15 cellular contexts compared by ENCODE assay signal in the genomic region with DNA sequence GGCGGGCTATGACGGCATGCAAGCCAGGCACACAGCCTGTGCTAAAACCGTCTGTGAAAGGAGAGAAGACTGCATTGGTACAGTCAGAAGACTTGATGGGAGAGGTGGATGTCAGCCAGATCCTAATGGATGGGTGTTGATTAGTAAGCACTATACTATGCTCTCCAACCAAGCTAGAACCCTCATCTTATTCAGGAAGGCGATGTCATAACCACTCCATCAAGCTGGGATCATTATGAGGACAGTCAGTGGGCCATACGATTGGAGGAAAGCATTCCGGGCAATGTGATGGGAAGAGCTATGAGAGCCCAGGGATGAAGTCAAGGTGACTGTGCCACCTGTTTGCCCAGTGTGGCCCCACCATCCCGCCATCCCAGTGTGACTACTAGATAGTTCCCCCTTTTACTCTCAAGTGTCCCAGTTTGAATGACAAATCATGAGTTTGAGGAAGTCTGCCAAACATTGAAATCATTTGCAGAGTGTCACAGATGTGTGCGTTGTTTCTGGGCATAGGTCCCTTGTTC.
A peak's percentile ranks its signal among the peaks of the same experiment; 100 is the strongest.
DNase-seq lines count a peak whose midpoint lies in the region; ATAC-seq and TF ChIP-seq lines count a peak whose summit lies in the region.
"Had no signal": no experiment of that assay in that cellular context is flagged by ENCODE, and none has a peak within 500 bp of the region (broad histone marks: within the 10 kb centered on the region; RNA-seq: fewer than 3 reads in every experiment).

No MANE protein-coding gene starts in this region.

- DNase-seq in A172 (ENCODE audit: low spot score), result peak; percentile 81
- DNase-seq in GM04503 (ENCODE audit: low read depth), result peak; percentile 21
- peak; percentile 85 for DNase-seq in RPMI7951 (ENCODE audit: low read depth)
- DNase-seq in foreskin fibroblast, result peak; percentile 73 to 80
- DNase-seq in esophagus squamous epithelium (lab: John Stamatoyannopoulos, UW), result no peak
- no peak for DNase-seq in NCI-H1092 treated with DMSO at 0.1 percent for 48 hours (lab: John Stamatoyannopoulos, UW)
- no peak for DNase-seq in neuronal stem cell (ENCODE audit: low spot score)
- DNase-seq: anterior cingulate cortex; effector CD8-positive, alpha-beta T cell; GDM1; left ventricle myocardium inferior; occipital lobe had no signal

- H2BK120ac ChIP-seq in neuronal stem cell (ENCODE audit: low read depth, low read length), result no peak overlapping the region

- H2BK12ac ChIP-seq in neuronal stem cell (ENCODE audit: low read length), result no peak overlapping the region

- intact Hi-C loops in esophagus squamous epithelium (cut with DNase I), result no loop called here

- no peak overlapping the region for H3K4ac ChIP-seq in neuronal stem cell (ENCODE audit: low read length)

- no peak overlapping the region for H2AFZ ChIP-seq in neuronal stem cell (ENCODE audit: low read length)

- H2AK5ac ChIP-seq in neuronal stem cell (ENCODE audit: low read depth, low read length), result no peak overlapping the region

- H3K79me1 ChIP-seq in neuronal stem cell (ENCODE audit: low read depth, low read length), result no peaks in the 10 kb centered on the region

- no peak overlapping the region for H2BK15ac ChIP-seq in neuronal stem cell (ENCODE audit: low read length)

- H3K4me3 ChIP-seq in foreskin fibroblast (ENCODE audit: low read depth in 1 of 2, low read length in 2 of 2), result no peak overlapping the region
- H3K4me3 ChIP-seq in esophagus squamous epithelium, result no peak overlapping the region
- no peak overlapping the region for H3K4me3 ChIP-seq in neuronal stem cell (ENCODE audit: low read length in 2 of 2)
- H3K4me3 ChIP-seq: BLaER1, left ventricle myocardium inferior had no signal

- H4K8ac ChIP-seq in neuronal stem cell (ENCODE audit: low read depth, low read length), result no peak overlapping the region

- H3K27me3 ChIP-seq in esophagus squamous epithelium (no peaks in the 10 kb centered on the region), neuronal stem cell (ENCODE audit: control insufficient read depth in 3 of 3, insufficient read depth in 3 of 3, low read depth in 1 of 3, low read length in 3 of 3) (no peaks in the 10 kb centered on the region)
- H3K27me3 ChIP-seq: BLaER1 had no signal

- WGBS in esophagus squamous epithelium, 2 donors, result 82 to 87% methylated on average over 8 of the region's 8 CpGs
- no CpG with 5 or more reads among the region's 8 CpGs for WGBS in neuronal stem cell (ENCODE audit: extremely low coverage in 2 of 2, insufficient read length in 2 of 2, insufficient replicate concordance in 1 of 2), 2 donors

- TF ChIP-seq CTCF in foreskin fibroblast (IDR thresholded peaks at IDR 0.05; ENCODE audit: low read depth, low read length), result no peak
- no peak for TF ChIP-seq CTCF in esophagus squamous epithelium (IDR thresholded peaks at IDR 0.05)

- H3K36me3 ChIP-seq in esophagus squamous epithelium (peaks cover 0 to 32% (median 0%) of the 10 kb centered on the region in 3 donors), neuronal stem cell (replicated peaks in 1 of 2; ENCODE audit: control insufficient read depth in 2 of 2, insufficient read depth in 2 of 2, low read length in 2 of 2) (peaks cover 4 to 20% of the 10 kb centered on the region in 2 donors)

- H3K9ac ChIP-seq in neuronal stem cell (ENCODE audit: low read depth, low read length, poor library complexity), result no peak overlapping the region
- H3K9ac ChIP-seq: BLaER1, KMS-11 had no signal

- no peaks in the 10 kb centered on the region for H3K9me3 ChIP-seq in esophagus squamous epithelium
- no peaks in the 10 kb centered on the region for H3K9me3 ChIP-seq in neuronal stem cell (replicated peaks in 1 of 2; ENCODE audit: control insufficient read depth in 2 of 2, insufficient read depth in 1 of 2, low read depth in 1 of 2, low read length in 2 of 2)
- H3K9me3 ChIP-seq: BLaER1, left ventricle myocardium inferior had no signal

- no peak overlapping the region for H3K14ac ChIP-seq in neuronal stem cell (ENCODE audit: low read length)

- no peak overlapping the region for H3K23ac ChIP-seq in neuronal stem cell (ENCODE audit: low read depth, low read length, poor library complexity)

- no peak for TF ChIP-seq POLR2A in esophagus squamous epithelium (IDR thresholded peaks at IDR 0.05)

- H3K4me2 ChIP-seq in neuronal stem cell (ENCODE audit: insufficient read depth, low read length, poor library complexity, severe bottlenecking), result no peak overlapping the region
- H3K4me2 ChIP-seq: BLaER1, KMS-11 had no signal

- no peak overlapping the region for H4K91ac ChIP-seq in neuronal stem cell (ENCODE audit: low read depth, low read length, poor library complexity)

- H3K27ac ChIP-seq in esophagus squamous epithelium (no peak overlapping the region), neuronal stem cell (replicated peaks; ENCODE audit: low read length) (no peak overlapping the region)
- H3K27ac ChIP-seq: BLaER1, KMS-11, left ventricle myocardium inferior had no signal

- no peak overlapping the region for H3K18ac ChIP-seq in neuronal stem cell (ENCODE audit: low read length)

- H2BK5ac ChIP-seq in neuronal stem cell (ENCODE audit: low read length), result no peak overlapping the region

- no peaks in the 10 kb centered on the region for H3K4me1 ChIP-seq in esophagus squamous epithelium
- H3K4me1 ChIP-seq in neuronal stem cell (ENCODE audit: control insufficient read depth in 2 of 2, insufficient read depth in 1 of 2, low read depth in 1 of 2, low read length in 2 of 2), result peaks cover 0 to 12% of the 10 kb centered on the region in 2 donors
- H3K4me1 ChIP-seq: BLaER1 had no signal

- ATAC-seq in HG03439 (IDR thresholded peaks at IDR 0.05; ENCODE audit: unreplicated experiment), result no peak

Comparison
In these comparisons a context has a peak if more than half of its experiments do, and no peak if none do; other contexts are left out.
1. DNase-seq: peak in A172 (single experiment), GM04503 (single experiment), RPMI7951 (single experiment) and foreskin fibroblast (2 of 2); none in esophagus squamous epithelium (single experiment), NCI-H1092 treated with DMSO at 0.1 percent for 48 hours (single experiment) and neuronal stem cell (single experiment).